Comparison of ENCODE assay signal across 1 cellular context in genomic region chr6:113009682-113010081, GRCh38.
TF ChIP-seq lines count a peak whose summit lies in the region.

No MANE protein-coding gene starts in this region.

TF ChIP-seq in GM23338, 12 proteins besides CTCF, POLR2A, EP300 and RAD21 (continued from another document):
- TF ChIP-seq ZNF462 (CRISPR knock-in tag; IDR thresholded peaks at IDR 0.05) (no peak), NANOG (IDR thresholded peaks at IDR 0.05; ENCODE audit: borderline replicate concordance) (no peak), JUNB (IDR thresholded peaks at IDR 0.05; ENCODE audit: unreplicated experiment) (no peak), STAT1 (IDR thresholded peaks at IDR 0.05; ENCODE audit: unreplicated experiment) (no peak), POLR2AphosphoS5 (IDR thresholded peaks at IDR 0.05; ENCODE audit: low read depth) (no peak), CREB1 (CRISPR knock-in tag; IDR thresholded peaks at IDR 0.05; ENCODE audit: low read depth) (no peak)
- TF ChIP-seq, protein P1, sequence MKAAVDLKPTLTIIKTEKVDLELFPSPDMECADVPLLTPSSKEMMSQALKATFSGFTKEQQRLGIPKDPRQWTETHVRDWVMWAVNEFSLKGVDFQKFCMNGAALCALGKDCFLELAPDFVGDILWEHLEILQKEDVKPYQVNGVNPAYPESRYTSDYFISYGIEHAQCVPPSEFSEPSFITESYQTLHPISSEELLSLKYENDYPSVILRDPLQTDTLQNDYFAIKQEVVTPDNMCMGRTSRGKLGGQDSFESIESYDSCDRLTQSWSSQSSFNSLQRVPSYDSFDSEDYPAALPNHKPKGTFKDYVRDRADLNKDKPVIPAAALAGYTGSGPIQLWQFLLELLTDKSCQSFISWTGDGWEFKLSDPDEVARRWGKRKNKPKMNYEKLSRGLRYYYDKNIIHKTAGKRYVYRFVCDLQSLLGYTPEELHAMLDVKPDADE (IDR thresholded peaks at IDR 0.05), result no peak
